ENCODE assay signal across 1 cellular context in the genomic region with DNA sequence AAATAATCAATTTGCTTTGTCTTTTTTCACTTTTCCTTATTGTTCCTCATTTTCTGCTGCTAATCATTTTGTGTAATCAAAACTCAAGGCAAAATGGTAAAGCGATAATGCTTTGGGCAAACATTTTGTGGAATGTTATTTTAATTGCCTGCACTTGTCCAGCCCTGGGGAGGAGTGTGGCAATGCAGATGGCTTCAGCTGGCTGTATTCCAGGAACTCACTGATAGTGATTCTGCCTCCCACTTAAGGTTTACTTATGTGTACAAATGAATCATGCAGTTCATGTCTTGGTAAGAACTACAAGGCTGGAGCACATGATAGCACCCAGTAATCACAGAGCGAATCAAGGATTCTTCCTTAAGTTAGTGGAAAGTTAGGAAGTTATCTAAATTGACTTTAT.
A peak's percentile ranks its signal among the peaks of the same experiment; 100 is the strongest.
TF ChIP-seq lines count a peak whose summit lies in the region.

No MANE protein-coding gene starts in this region.

TF ChIP-seq in HEK293, 187 proteins besides CTCF, POLR2A, EP300 and RAD21 (continued from another document):
- TF ChIP-seq, protein P1, sequence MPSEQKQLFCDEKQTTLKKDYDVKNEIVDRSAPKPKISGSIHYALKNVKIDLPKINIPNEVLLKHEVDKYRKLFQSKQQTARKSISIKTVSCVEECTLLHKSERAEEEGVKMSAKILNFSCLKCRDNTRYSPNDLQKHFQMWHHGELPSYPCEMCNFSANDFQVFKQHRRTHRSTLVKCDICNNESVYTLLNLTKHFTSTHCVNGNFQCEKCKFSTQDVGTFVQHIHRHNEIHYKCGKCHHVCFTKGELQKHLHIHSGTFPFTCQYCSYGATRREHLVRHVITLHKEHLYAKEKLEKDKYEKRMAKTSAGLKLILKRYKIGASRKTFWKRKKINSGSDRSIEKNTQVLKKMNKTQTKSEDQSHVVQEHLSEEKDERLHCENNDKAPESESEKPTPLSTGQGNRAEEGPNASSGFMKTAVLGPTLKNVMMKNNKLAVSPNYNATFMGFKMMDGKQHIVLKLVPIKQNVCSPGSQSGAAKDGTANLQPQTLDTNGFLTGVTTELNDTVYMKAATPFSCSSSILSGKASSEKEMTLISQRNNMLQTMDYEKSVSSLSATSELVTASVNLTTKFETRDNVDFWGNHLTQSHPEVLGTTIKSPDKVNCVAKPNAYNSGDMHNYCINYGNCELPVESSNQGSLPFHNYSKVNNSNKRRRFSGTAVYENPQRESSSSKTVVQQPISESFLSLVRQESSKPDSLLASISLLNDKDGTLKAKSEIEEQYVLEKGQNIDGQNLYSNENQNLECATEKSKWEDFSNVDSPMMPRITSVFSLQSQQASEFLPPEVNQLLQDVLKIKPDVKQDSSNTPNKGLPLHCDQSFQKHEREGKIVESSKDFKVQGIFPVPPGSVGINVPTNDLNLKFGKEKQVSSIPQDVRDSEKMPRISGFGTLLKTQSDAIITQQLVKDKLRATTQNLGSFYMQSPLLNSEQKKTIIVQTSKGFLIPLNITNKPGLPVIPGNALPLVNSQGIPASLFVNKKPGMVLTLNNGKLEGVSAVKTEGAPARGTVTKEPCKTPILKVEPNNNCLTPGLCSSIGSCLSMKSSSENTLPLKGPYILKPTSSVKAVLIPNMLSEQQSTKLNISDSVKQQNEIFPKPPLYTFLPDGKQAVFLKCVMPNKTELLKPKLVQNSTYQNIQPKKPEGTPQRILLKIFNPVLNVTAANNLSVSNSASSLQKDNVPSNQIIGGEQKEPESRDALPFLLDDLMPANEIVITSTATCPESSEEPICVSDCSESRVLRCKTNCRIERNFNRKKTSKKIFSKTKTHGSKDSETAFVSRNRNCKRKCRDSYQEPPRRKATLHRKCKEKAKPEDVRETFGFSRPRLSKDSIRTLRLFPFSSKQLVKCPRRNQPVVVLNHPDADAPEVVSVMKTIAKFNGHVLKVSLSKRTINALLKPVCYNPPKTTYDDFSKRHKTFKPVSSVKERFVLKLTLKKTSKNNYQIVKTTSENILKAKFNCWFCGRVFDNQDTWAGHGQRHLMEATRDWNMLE (tag by site-specific recombination; conservative IDR thresholded peaks at IDR 0.05; ENCODE audit: low read depth): 0 out of 2 replicates have a peak, but pooled peaks have one; percentile 18
- TF ChIP-seq, protein P2, sequence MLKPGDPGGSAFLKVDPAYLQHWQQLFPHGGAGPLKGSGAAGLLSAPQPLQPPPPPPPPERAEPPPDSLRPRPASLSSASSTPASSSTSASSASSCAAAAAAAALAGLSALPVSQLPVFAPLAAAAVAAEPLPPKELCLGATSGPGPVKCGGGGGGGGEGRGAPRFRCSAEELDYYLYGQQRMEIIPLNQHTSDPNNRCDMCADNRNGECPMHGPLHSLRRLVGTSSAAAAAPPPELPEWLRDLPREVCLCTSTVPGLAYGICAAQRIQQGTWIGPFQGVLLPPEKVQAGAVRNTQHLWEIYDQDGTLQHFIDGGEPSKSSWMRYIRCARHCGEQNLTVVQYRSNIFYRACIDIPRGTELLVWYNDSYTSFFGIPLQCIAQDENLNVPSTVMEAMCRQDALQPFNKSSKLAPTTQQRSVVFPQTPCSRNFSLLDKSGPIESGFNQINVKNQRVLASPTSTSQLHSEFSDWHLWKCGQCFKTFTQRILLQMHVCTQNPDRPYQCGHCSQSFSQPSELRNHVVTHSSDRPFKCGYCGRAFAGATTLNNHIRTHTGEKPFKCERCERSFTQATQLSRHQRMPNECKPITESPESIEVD (tag by site-specific recombination; IDR thresholded peaks at IDR 0.05): peak; percentile 78
- 0 out of 2 replicates have a peak, but pooled peaks have one; percentile 44 for TF ChIP-seq ZBTB17 (tag by site-specific recombination; IDR thresholded peaks at IDR 0.05)
- TF ChIP-seq ZFP3 (tag by site-specific recombination; IDR thresholded peaks at IDR 0.05; ENCODE audit: low read depth): no peak
- peak; percentile 44; the same call in 1 of the 2 replicates for TF ChIP-seq ZNF24 (tag by site-specific recombination; IDR thresholded peaks at IDR 0.05)
- TF ChIP-seq TRIM28 (IDR thresholded peaks at IDR 0.05; ENCODE audit: borderline replicate concordance, low read length): peak; percentile 82
- TF ChIP-seq ZNF561 (tag by site-specific recombination; IDR thresholded peaks at IDR 0.05; ENCODE audit: borderline replicate concordance): 0 out of 2 replicates have a peak, but pooled peaks have one; percentile 20
- TF ChIP-seq ZXDB (tag by site-specific recombination; IDR thresholded peaks at IDR 0.05): 0 out of 2 replicates have a peak, but pooled peaks have one; percentile 24
- TF ChIP-seq ZNF600 (tag by site-specific recombination; IDR thresholded peaks at IDR 0.05): no peak
- TF ChIP-seq FEZF1 (tag by site-specific recombination; IDR thresholded peaks at IDR 0.05): peak; percentile 71
- TF ChIP-seq, protein P3, sequence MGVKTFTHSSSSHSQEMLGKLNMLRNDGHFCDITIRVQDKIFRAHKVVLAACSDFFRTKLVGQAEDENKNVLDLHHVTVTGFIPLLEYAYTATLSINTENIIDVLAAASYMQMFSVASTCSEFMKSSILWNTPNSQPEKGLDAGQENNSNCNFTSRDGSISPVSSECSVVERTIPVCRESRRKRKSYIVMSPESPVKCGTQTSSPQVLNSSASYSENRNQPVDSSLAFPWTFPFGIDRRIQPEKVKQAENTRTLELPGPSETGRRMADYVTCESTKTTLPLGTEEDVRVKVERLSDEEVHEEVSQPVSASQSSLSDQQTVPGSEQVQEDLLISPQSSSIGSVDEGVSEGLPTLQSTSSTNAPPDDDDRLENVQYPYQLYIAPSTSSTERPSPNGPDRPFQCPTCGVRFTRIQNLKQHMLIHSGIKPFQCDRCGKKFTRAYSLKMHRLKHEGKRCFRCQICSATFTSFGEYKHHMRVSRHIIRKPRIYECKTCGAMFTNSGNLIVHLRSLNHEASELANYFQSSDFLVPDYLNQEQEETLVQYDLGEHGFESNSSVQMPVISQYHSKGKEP (tag by site-specific recombination; IDR thresholded peaks at IDR 0.05): no peak
